In the genomic region with DNA sequence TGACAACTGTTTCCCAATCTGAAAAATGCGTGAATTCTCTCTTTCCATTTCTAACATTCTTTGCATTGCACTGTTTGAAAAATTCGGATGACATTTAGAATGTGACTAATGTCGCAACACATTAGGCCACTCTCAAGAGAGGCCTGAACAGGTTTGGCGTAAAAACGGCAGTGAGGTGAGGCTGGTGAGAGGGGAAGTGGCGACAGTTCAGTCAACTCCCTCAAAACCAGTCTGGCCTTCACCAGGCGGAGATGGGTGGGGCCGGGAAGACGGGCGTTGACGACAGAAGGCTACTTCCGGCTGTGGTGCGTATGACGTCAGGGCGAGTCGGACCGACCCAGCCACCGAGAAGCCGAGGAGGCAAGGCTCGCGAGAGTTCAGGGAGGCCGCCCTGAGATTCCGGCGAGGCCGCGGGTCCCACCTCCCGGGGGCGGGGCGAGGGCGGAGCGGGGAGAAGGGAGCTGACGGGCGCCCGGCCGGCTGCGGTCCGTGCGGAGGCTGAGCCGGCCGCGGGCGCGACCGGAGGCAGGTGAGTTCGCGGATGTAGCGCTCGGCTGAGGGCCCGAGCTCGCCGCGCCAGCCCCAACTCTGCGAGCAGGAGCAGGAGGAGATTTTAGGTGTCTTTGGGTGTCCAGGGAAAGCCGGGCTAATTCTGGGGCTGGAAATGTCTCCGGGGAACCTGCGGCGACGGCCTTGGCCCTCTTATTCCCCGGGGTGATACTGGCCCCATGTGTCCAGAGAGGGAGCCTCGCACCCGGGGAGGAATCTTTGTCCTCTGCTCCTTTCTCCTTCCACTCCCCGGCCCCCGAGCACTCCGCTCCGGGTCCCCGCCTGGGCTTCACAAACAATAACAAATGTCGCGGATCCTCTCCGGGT, we compare ENCODE assay signal across 8 cellular contexts. TPM values are rescaled to one million over a fixed set of nuclear protein-coding genes. Genes with fewer than 3 reads are reported as not detected.
DNase-seq lines count a peak whose midpoint lies in the region; ATAC-seq and TF ChIP-seq lines count a peak whose summit lies in the region.

A gene (plus strand): TSS at position 483 of the 876 bp plus-strand sequence. CDS start 53,435 bp downstream, outside the sequence.

- 8 to 13% methylated on average over 38 to 69 of the region's 69 CpGs for WGBS in tibial nerve, 2 donors

- H3K27me3 ChIP-seq in parathyroid adenoma (ENCODE audit: control insufficient read depth, insufficient read depth, low read length) = no peaks in the 10 kb centered on the region
- H3K27me3 ChIP-seq in tibial nerve = no peaks in the 10 kb centered on the region

- H3K79me2 ChIP-seq in parathyroid adenoma = peaks cover 21% of the 10 kb centered on the region

- DNase-seq in NCI-H1105 (lab: John Stamatoyannopoulos, UW) (peak; percentile 95), SW 1271 (lab: John Stamatoyannopoulos, UW) (peak; percentile 89 to 93), Right ventricle myocardium superior (peak; percentile 98), tibial nerve (ENCODE audit: low spot score in 2 of 2) (peak; percentile 86 to 88)
- DNase-seq in activated naive CD8-positive, alpha-beta T cell treated with anti-CD3 and anti-CD28 coated beads, Interleukin-2, amount 50 U/mL, for 24 hours = peak; percentile 99

- peaks cover 39% of the 10 kb centered on the region for H3K4me1 Mint-ChIP-seq in activated naive CD8-positive, alpha-beta T cell treated with anti-CD3 and anti-CD28 coated beads, Interleukin-2, amount 50 U/mL, for 24 hours

- TF ChIP-seq POLR2A in tibial nerve (IDR thresholded peaks at IDR 0.05) = peak; percentile 65 to 89

- H3K4me3 ChIP-seq in parathyroid adenoma (ENCODE audit: low read depth, low read length) (peak within 1 kb of the TSS; percentile 96), tibial nerve (peak within 1 kb of the TSS; percentile 65 to 88 (median 70))

- H3K27ac Mint-ChIP-seq in activated naive CD8-positive, alpha-beta T cell treated with anti-CD3 and anti-CD28 coated beads, Interleukin-2, amount 50 U/mL, for 24 hours = peak within 1 kb of the TSS; percentile 92

- peak within 1 kb of the TSS; percentile 97 for H3K4me3 Mint-ChIP-seq in activated naive CD8-positive, alpha-beta T cell treated with anti-CD3 and anti-CD28 coated beads, Interleukin-2, amount 50 U/mL, for 24 hours

- H3K9me3 ChIP-seq in parathyroid adenoma (ENCODE audit: control insufficient read depth, low read length) = no peaks in the 10 kb centered on the region
- no peaks in the 10 kb centered on the region for H3K9me3 ChIP-seq in tibial nerve

- H2AFZ ChIP-seq in parathyroid adenoma = peak within 1 kb of the TSS; percentile 76

- H3K9ac ChIP-seq in parathyroid adenoma = peak within 1 kb of the TSS; percentile 70

- H3K9me3 Mint-ChIP-seq in activated naive CD8-positive, alpha-beta T cell treated with anti-CD3 and anti-CD28 coated beads, Interleukin-2, amount 50 U/mL, for 24 hours = peaks cover 5% of the 10 kb centered on the region

- H3K27ac ChIP-seq in parathyroid adenoma = peak within 1 kb of the TSS; percentile 79
- H3K27ac ChIP-seq in tibial nerve = peak within 1 kb of the TSS; percentile 77 to 93 (median 87)

- peak; percentile 34 to 75 for TF ChIP-seq EP300 in tibial nerve (IDR thresholded peaks at IDR 0.05)

- H3K36me3 ChIP-seq in parathyroid adenoma (ENCODE audit: control insufficient read depth, insufficient read depth, low read length) (no peaks in the 10 kb centered on the region), tibial nerve (no peaks in the 10 kb centered on the region)

- H3K36me3 Mint-ChIP-seq in activated naive CD8-positive, alpha-beta T cell treated with anti-CD3 and anti-CD28 coated beads, Interleukin-2, amount 50 U/mL, for 24 hours (ENCODE audit: low read depth) = peaks cover 4% of the 10 kb centered on the region

- H3K27me3 Mint-ChIP-seq in activated naive CD8-positive, alpha-beta T cell treated with anti-CD3 and anti-CD28 coated beads, Interleukin-2, amount 50 U/mL, for 24 hours = no peaks in the 10 kb centered on the region

- H3K4me2 ChIP-seq in parathyroid adenoma (ENCODE audit: low read length) = peak within 1 kb of the TSS; percentile 99

- intact Hi-C loops in Right ventricle myocardium superior (cut with DNase I) = no loop called here

- ATAC-seq in HG02642 (IDR thresholded peaks at IDR 0.05; ENCODE audit: poor library complexity, unreplicated experiment) (peak; percentile 97), Right ventricle myocardium superior (ENCODE audit: poor library complexity) (peak; percentile 100)
- peak; percentile 98 for ATAC-seq in activated naive CD8-positive, alpha-beta T cell treated with anti-CD3 and anti-CD28 coated beads, Interleukin-2, amount 50 U/mL, for 24 hours

- H3K4me1 ChIP-seq in parathyroid adenoma = peaks cover 5% of the 10 kb centered on the region
- peaks cover 0 to 28% (median 9%) of the 10 kb centered on the region in 4 donors for H3K4me1 ChIP-seq in tibial nerve

- peak; percentile 45; the same call in 2 of the 3 replicates for TF ChIP-seq CTCF in GM12872 (IDR thresholded peaks at IDR 0.05; ENCODE audit: insufficient read depth, low read depth, low read length)
- TF ChIP-seq CTCF in parathyroid adenoma (IDR thresholded peaks at IDR 0.05) = no peak
- peak in 3 of 5 experiments; percentile 11 to 21 (median 21) for TF ChIP-seq CTCF in tibial nerve (IDR thresholded peaks at IDR 0.05)

RNA-seq across cellular contexts. Expression of the gene that starts here (rescaled TPM):
- total RNA-seq in Right ventricle myocardium superior = 55.1 TPM
- 10 to 100 TPM; 30.6 to 51.6 (median 40.8) TPM for total RNA-seq in tibial nerve

Comparison
In these comparisons a context has a peak if more than half of its experiments do, and no peak if none do; other contexts are left out.
1. Peak in every context shown above with its lines: DNase-seq, ATAC-seq, H3K4me3 ChIP-seq and H3K27ac ChIP-seq.